1 cellular context compared by ENCODE assay signal in genomic region chr17:79252886-79253285, GRCh38.
TF ChIP-seq lines count a peak whose summit lies in the region.

No MANE protein-coding gene starts in this region.

TF ChIP-seq in GM23338, 12 proteins besides CTCF, POLR2A, EP300 and RAD21 (continued from another document):
- TF ChIP-seq REST (IDR thresholded peaks at IDR 0.05; ENCODE audit: unreplicated experiment) (no peak), POLR2AphosphoS5 (IDR thresholded peaks at IDR 0.05; ENCODE audit: low read depth) (no peak)
